1 cellular context compared by ENCODE assay signal in the genomic region with DNA sequence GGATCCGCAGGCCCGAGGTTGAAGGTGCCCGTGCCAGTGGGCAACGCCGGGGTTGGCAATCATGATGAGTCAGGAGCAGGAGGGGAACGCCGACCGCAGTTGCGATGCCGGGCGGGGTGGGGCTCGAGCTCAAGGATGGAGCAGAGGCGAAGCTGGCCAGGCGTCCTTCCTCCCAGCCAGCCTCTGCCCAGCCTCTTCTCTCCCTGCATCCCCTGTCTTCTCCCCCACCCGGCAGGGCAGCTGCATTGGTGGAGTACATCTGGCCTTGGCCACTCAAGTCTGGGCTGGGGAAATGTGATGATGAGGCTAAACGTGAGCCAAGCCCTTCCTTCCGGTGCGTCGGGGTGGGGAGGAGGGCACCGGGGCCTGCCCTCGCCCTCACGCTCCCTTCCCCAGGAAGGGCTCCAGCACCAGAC.
TF ChIP-seq lines count a peak whose summit lies in the region.

No MANE protein-coding gene starts in this region.

TF ChIP-seq in GM23338, 12 proteins besides CTCF, POLR2A, EP300 and RAD21 (continued from another document):
- TF ChIP-seq ZNF462 (CRISPR knock-in tag; IDR thresholded peaks at IDR 0.05), result no peak
- TF ChIP-seq, protein P1, sequence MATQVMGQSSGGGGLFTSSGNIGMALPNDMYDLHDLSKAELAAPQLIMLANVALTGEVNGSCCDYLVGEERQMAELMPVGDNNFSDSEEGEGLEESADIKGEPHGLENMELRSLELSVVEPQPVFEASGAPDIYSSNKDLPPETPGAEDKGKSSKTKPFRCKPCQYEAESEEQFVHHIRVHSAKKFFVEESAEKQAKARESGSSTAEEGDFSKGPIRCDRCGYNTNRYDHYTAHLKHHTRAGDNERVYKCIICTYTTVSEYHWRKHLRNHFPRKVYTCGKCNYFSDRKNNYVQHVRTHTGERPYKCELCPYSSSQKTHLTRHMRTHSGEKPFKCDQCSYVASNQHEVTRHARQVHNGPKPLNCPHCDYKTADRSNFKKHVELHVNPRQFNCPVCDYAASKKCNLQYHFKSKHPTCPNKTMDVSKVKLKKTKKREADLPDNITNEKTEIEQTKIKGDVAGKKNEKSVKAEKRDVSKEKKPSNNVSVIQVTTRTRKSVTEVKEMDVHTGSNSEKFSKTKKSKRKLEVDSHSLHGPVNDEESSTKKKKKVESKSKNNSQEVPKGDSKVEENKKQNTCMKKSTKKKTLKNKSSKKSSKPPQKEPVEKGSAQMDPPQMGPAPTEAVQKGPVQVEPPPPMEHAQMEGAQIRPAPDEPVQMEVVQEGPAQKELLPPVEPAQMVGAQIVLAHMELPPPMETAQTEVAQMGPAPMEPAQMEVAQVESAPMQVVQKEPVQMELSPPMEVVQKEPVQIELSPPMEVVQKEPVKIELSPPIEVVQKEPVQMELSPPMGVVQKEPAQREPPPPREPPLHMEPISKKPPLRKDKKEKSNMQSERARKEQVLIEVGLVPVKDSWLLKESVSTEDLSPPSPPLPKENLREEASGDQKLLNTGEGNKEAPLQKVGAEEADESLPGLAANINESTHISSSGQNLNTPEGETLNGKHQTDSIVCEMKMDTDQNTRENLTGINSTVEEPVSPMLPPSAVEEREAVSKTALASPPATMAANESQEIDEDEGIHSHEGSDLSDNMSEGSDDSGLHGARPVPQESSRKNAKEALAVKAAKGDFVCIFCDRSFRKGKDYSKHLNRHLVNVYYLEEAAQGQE (IDR thresholded peaks at IDR 0.05; ENCODE audit: unreplicated experiment), result no peak
- TF ChIP-seq ZNF331 (CRISPR knock-in tag; IDR thresholded peaks at IDR 0.05; ENCODE audit: low read depth), result no peak
- TF ChIP-seq CREB1 (CRISPR knock-in tag; IDR thresholded peaks at IDR 0.05; ENCODE audit: low read depth), result no peak
- no peak for TF ChIP-seq EZH2 (IDR thresholded peaks at IDR 0.05; ENCODE audit: low read depth, unreplicated experiment)
